Comparison of ENCODE assay signal across 10 cellular contexts in the genomic region with DNA sequence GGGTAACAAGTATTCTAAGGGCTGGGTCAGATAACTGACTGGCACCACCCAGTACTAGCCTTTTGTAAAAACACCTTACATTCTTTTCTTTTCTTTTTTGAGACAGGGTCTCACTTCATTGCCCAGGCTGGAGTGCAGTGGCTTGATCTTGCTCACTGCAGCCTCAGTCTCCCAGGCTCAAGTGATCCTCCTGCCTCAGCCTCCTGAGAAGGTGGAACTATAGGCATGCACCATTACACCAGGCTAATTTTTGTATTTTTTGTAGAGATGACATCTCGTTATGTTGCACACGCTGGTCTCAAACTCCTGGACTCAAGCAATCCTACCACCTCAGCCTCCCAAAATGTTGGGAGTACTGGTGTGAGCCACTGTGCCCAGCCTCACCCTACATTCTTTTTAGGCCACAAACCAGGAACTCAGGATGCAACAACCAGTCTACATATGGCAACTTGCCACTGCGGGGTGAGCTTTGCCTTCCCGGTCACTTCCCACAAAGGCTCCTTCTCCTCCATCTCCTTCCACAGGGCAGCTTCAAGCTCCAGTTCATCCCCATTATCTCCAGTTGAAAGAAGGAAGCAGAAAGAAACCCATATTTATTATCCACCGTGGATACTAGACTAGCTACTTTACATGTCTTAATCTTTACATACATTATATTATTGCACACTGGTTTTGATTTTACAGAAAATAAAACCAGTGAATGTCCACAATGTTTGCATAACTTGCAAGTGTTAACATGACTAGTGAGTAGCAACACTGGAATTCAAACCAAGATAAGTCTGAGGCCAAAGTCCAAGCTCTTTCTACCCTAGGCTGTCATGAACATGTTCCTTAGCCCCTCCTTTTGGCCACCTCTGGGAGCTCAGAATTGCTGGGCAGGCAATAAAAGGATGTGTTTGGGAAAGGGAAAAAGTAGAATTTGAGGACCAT. TPM values are rescaled to one million over a fixed set of nuclear protein-coding genes. Genes with fewer than 3 reads are reported as not detected.
DNase-seq lines count a peak whose midpoint lies in the region; ATAC-seq and TF ChIP-seq lines count a peak whose summit lies in the region.
"Had no signal": no experiment of that assay in that cellular context is flagged by ENCODE, and none has a peak within 500 bp of the region (broad histone marks: within the 10 kb centered on the region; RNA-seq: fewer than 3 reads in every experiment).

No MANE protein-coding gene starts in this region.

- intact Hi-C loops in stomach (cut with DNase I; ENCODE audit: low total_unique reads), result no loop called here

- WGBS in stomach, 5 donors, result 32 to 52% (median 39%) methylated on average over 5 of the region's 5 CpGs

- no peak for TF ChIP-seq CTCF in VCaP (conservative IDR thresholded peaks at IDR 0.05)
- peak in 1 of 7 experiments; percentile 28 for TF ChIP-seq CTCF in stomach (IDR thresholded peaks at IDR 0.05)

- H3K27ac ChIP-seq in VCaP, result peak overlapping the region; percentile 38
- H3K27ac ChIP-seq in stomach, result peak overlapping the region; percentile 72 to 88 (median 86)
- H3K27ac ChIP-seq: gastrocnemius medialis, HL-60 had no signal

- no peaks in the 10 kb centered on the region for H3K9me3 ChIP-seq in stomach
- H3K9me3 ChIP-seq: gastrocnemius medialis had no signal

- peaks cover 4 to 33% (median 22%) of the 10 kb centered on the region in 4 donors for H3K4me1 ChIP-seq in stomach
- H3K4me1 ChIP-seq: gastrocnemius medialis had no signal

- ATAC-seq in HG03135 (IDR thresholded peaks at IDR 0.05; ENCODE audit: unreplicated experiment), result no peak
- no peak for ATAC-seq in GM21360 (IDR thresholded peaks at IDR 0.05; ENCODE audit: unreplicated experiment)
- ATAC-seq: gastrocnemius medialis had no signal

- no peaks in the 10 kb centered on the region for H3K36me3 ChIP-seq in stomach
- H3K36me3 ChIP-seq: gastrocnemius medialis had no signal

- H3K4me3 ChIP-seq in stomach, result no peak overlapping the region
- H3K4me3 ChIP-seq: gastrocnemius medialis had no signal

- no peaks in the 10 kb centered on the region for H3K27me3 ChIP-seq in stomach
- H3K27me3 ChIP-seq: gastrocnemius medialis had no signal

- DNase-seq in HK-2 (ENCODE audit: unreplicated experiment), result peak; percentile 44
- DNase-seq in glomerular visceral epithelial cell (ENCODE audit: extremely low spot score), result peak; percentile 91
- DNase-seq in stomach, result peak; percentile 82
- DNase-seq in NCI-H1092 treated with DMSO at 0.1 percent for 48 hours (lab: John Stamatoyannopoulos, UW), result no peak
- DNase-seq: gastrocnemius medialis, GOT3 had no signal

- no peak for TF ChIP-seq EP300 in stomach (IDR thresholded peaks at IDR 0.05)

- no peak for TF ChIP-seq POLR2A in stomach (IDR thresholded peaks at IDR 0.05)

RNA-seq across cellular contexts. Expression of a gene that starts 23.7 kb away (rescaled TPM):
- total RNA-seq in stomach, result 10 to 100 TPM in 2 of 5 donors, 1 to 10 TPM in 1, not detected in 2; 4.8 to 18.2 (median 11.6) TPM
- polyA plus RNA-seq in stomach, result 1 to 10 TPM; 1.5 to 6.3 (median 6.0) TPM
